Comparison of ENCODE assay signal across 13 cellular contexts in genomic region chr2:85760872-85761271, GRCh38. TPM values are rescaled to one million over a fixed set of nuclear protein-coding genes. Genes with fewer than 3 reads are reported as not detected.
DNase-seq lines count a peak whose midpoint lies in the region; ATAC-seq and TF ChIP-seq lines count a peak whose summit lies in the region.
"Had no signal": no experiment of that assay in that cellular context is flagged by ENCODE, and none has a peak within 500 bp of the region (broad histone marks: within the 10 kb centered on the region; RNA-seq: fewer than 3 reads in every experiment).

No MANE protein-coding gene starts in this region.

- no peak overlapping the region for H2AFZ ChIP-seq in mesenchymal stem cell (ENCODE audit: low read depth, low read length)

- H3K4me3 ChIP-seq in right cardiac atrium (ENCODE audit: low read length) (no peak overlapping the region), right atrium auricular region (peak overlapping the region in 1 of 2 donors; percentile 16), mesenchymal stem cell (ENCODE audit: insufficient read depth in 1 of 2, low read depth in 1 of 2, low read length in 2 of 2) (no peak overlapping the region), suprapubic skin (peak overlapping the region; percentile 59)

- WGBS in right cardiac atrium = 70% methylated on average over 8 of the region's 8 CpGs
- 77% methylated on average over 8 of the region's 8 CpGs for whole genome bisulfite sequencing in mesenchymal stem cell
- WGBS in suprapubic skin = 100% methylated on average over 4 of the region's 8 CpGs

- H3K9ac ChIP-seq in mesenchymal stem cell (ENCODE audit: low read length) = no peak overlapping the region

- TF ChIP-seq CTCF in right atrium auricular region (IDR thresholded peaks at IDR 0.05) (no peak), suprapubic skin (IDR thresholded peaks at IDR 0.05) (no peak)

- H3K14ac ChIP-seq in mesenchymal stem cell (ENCODE audit: low read length in 2 of 2) = no peak overlapping the region

- H4K91ac ChIP-seq in mesenchymal stem cell (ENCODE audit: low read length) = peak overlapping the region; percentile 85

- H2BK5ac ChIP-seq in mesenchymal stem cell (ENCODE audit: low read depth, low read length, poor library complexity, severe bottlenecking) = no peak overlapping the region

- peaks cover 1% of the 10 kb centered on the region for H3K79me1 ChIP-seq in mesenchymal stem cell (replicated peaks; ENCODE audit: low read length, poor library complexity, severe bottlenecking)

- no peak for ATAC-seq in right cardiac atrium
- ATAC-seq: HCT116 had no signal

- peak overlapping the region; percentile 16 to 34 for H3K18ac ChIP-seq in mesenchymal stem cell (ENCODE audit: low read depth in 1 of 2, low read length in 2 of 2)

- peak overlapping the region; percentile 15 for H4K8ac ChIP-seq in mesenchymal stem cell (ENCODE audit: low read length)

- POLR2A ChIA-PET in activated CD4-positive, alpha-beta memory T cell treated with anti-CD3 and anti-CD28 coated beads for 36 hours (lab: Charles Lee) = no interaction called here

- H3K27me3 Mint-ChIP-seq in activated CD4-positive, alpha-beta memory T cell treated with anti-CD3 and anti-CD28 coated beads for 36 hours = peaks cover 52% of the 10 kb centered on the region

- no peak overlapping the region for H3K4me2 ChIP-seq in mesenchymal stem cell (ENCODE audit: low read length, poor library complexity, severe bottlenecking)

- CTCF ChIA-PET in activated CD4-positive, alpha-beta memory T cell treated with anti-CD3 and anti-CD28 coated beads for 36 hours (lab: Charles Lee) = interaction anchor here (1.4 to 5.2 kb wide), 3 partner anchors 11 to 53 kb away, joined by 5 to 22 read pairs (median 11); no protein-coding TSS in a partner anchor

- H3K9me3 ChIP-seq in right cardiac atrium (ENCODE audit: control insufficient read depth, low read length) (no peaks in the 10 kb centered on the region), right atrium auricular region (no peaks in the 10 kb centered on the region), mesenchymal stem cell (ENCODE audit: control insufficient read depth, low read length) (no peaks in the 10 kb centered on the region), suprapubic skin (no peaks in the 10 kb centered on the region)
- H3K9me3 ChIP-seq: Caco-2 had no signal

- H3K23ac ChIP-seq in mesenchymal stem cell (ENCODE audit: low read length in 2 of 2) = no peak overlapping the region

- H3K27me3 ChIP-seq in right cardiac atrium (ENCODE audit: control insufficient read depth, insufficient read depth) (no peaks in the 10 kb centered on the region), right atrium auricular region (no peaks in the 10 kb centered on the region), mesenchymal stem cell (ENCODE audit: control insufficient read depth in 1 of 2, insufficient read depth in 1 of 2, low read length in 2 of 2) (peaks cover 6 to 15% of the 10 kb centered on the region in 2 experiments), suprapubic skin (peaks cover 17% of the 10 kb centered on the region)

- intact Hi-C loops in right cardiac atrium (cut with DNase I) = no loop called here
- intact Hi-C loops in activated CD4-positive, alpha-beta memory T cell treated with anti-CD3 and anti-CD28 coated beads for 36 hours (cut with micrococcal nuclease) = no loop called here

- H3K9me3 Mint-ChIP-seq in activated CD4-positive, alpha-beta memory T cell treated with anti-CD3 and anti-CD28 coated beads for 36 hours = no peaks in the 10 kb centered on the region
- H3K9me3 Mint-ChIP-seq: IgD-negative memory B cell had no signal

- peaks cover 54% of the 10 kb centered on the region for H3K4me1 ChIP-seq in right cardiac atrium (ENCODE audit: control insufficient read depth, insufficient read depth, low read length)
- peaks cover 0 to 92% of the 10 kb centered on the region in 2 donors for H3K4me1 ChIP-seq in right atrium auricular region
- peaks cover 34% of the 10 kb centered on the region for H3K4me1 ChIP-seq in mesenchymal stem cell (ENCODE audit: control insufficient read depth, insufficient read depth, low read depth, low read length)
- H3K4me1 ChIP-seq in suprapubic skin = peaks cover 30% of the 10 kb centered on the region
- H3K4me1 ChIP-seq: Caco-2 had no signal

- no peak overlapping the region for H3K27ac Mint-ChIP-seq in activated CD4-positive, alpha-beta memory T cell treated with anti-CD3 and anti-CD28 coated beads for 36 hours
- H3K27ac Mint-ChIP-seq: IgD-negative memory B cell had no signal

- no peak for TF ChIP-seq EP300 in suprapubic skin (IDR thresholded peaks at IDR 0.05)

- TF ChIP-seq POLR2A in suprapubic skin (IDR thresholded peaks at IDR 0.05) = no peak

- H2BK12ac ChIP-seq in mesenchymal stem cell (ENCODE audit: low read length in 2 of 2) = peak overlapping the region; percentile 83 to 85

- H3K36me3 Mint-ChIP-seq in activated CD4-positive, alpha-beta memory T cell treated with anti-CD3 and anti-CD28 coated beads for 36 hours = no peaks in the 10 kb centered on the region

- peak in 1 of 3 donors; percentile 54 for DNase-seq in right cardiac atrium
- DNase-seq in right atrium auricular region (ENCODE audit: low spot score) = no peak
- no peak for DNase-seq in mesenchymal stem cell
- DNase-seq in suprapubic skin (ENCODE audit: low spot score in 2 of 2) = no peak
- no peak for DNase-seq in effector CD4-positive, alpha-beta T cell
- DNase-seq in NCI-H1436 (lab: John Stamatoyannopoulos, UW) = no peak
- DNase-seq in activated CD4-positive, alpha-beta memory T cell treated with anti-CD3 and anti-CD28 coated beads for 36 hours = no peak
- no peak for DNase-seq in activated naive CD4-positive, alpha-beta T cell (lab: John Stamatoyannopoulos, UW)
- DNase-seq: Caco-2, NCI-H2029, NCI-H510A had no signal

- H2BK120ac ChIP-seq in mesenchymal stem cell (ENCODE audit: low read depth, low read length) = peak overlapping the region; percentile 59

- peak overlapping the region; percentile 25 for H3K27ac ChIP-seq in right cardiac atrium (ENCODE audit: low read length)
- H3K27ac ChIP-seq in right atrium auricular region = peak overlapping the region in 1 of 2 donors; percentile 10
- no peak overlapping the region for H3K27ac ChIP-seq in mesenchymal stem cell (ENCODE audit: low read length, poor library complexity, severe bottlenecking)
- no peak overlapping the region for H3K27ac ChIP-seq in suprapubic skin

- H3K4me1 Mint-ChIP-seq in activated CD4-positive, alpha-beta memory T cell treated with anti-CD3 and anti-CD28 coated beads for 36 hours (ENCODE audit: low read depth) = peaks cover 5% of the 10 kb centered on the region

- H2AK5ac ChIP-seq in mesenchymal stem cell (ENCODE audit: low read length, severe bottlenecking) = no peak overlapping the region

- H3K36me3 ChIP-seq in right atrium auricular region (peaks cover 55% of the 10 kb centered on the region), mesenchymal stem cell (ENCODE audit: control insufficient read depth in 1 of 2, insufficient read depth in 2 of 2, low read depth in 1 of 2, low read length in 2 of 2) (peaks cover 3 to 13% of the 10 kb centered on the region in 2 experiments), suprapubic skin (peaks cover 13% of the 10 kb centered on the region)

- H3K4ac ChIP-seq in mesenchymal stem cell (ENCODE audit: low read depth in 1 of 2, low read length in 2 of 2) = peak overlapping the region in 1 of 2 experiments; percentile 67

- H2BK15ac ChIP-seq in mesenchymal stem cell (ENCODE audit: low read depth, poor library complexity, severe bottlenecking) = no peak overlapping the region

- H3K4me3 Mint-ChIP-seq in activated CD4-positive, alpha-beta memory T cell treated with anti-CD3 and anti-CD28 coated beads for 36 hours = no peak overlapping the region
- H3K4me3 Mint-ChIP-seq: IgD-negative memory B cell had no signal

RNA-seq across cellular contexts. Expression of gene ATOH8, which starts 7.1 kb away (rescaled TPM):
- 10 to 100 TPM; 35.7 to 55.5 (median 45.7) TPM for total RNA-seq in right cardiac atrium
- polyA plus RNA-seq in right cardiac atrium = 57.8 TPM
- total RNA-seq in right atrium auricular region = 100 to 1,000 TPM in 1 of 2 donors, 10 to 100 TPM in 1; 35.1 to 116 TPM
- polyA plus RNA-seq in mesenchymal stem cell (2013, experiment 1 of 2) = 5.8 TPM
- polyA plus RNA-seq in mesenchymal stem cell (2013, experiment 2 of 2) = 6.0 TPM
- 10 to 100 TPM in 3 of 4 donors, 1 to 10 TPM in 1; 9.7 to 30.3 (median 27.3) TPM for total RNA-seq in suprapubic skin
- total RNA-seq in activated CD4-positive, alpha-beta memory T cell treated with anti-CD3 and anti-CD28 coated beads for 36 hours = not detected
- total RNA-seq: Caco-2 had no signal
- polyA plus RNA-seq: IgD-negative memory B cell had no signal

Comparison
In these comparisons a context has a peak if more than half of its experiments do, and no peak if none do; other contexts are left out.
1. RNA of gene ATOH8, which starts 7.1 kb away (total RNA-seq): 35.1 to 116 TPM in right atrium auricular region, 35.7 to 55.5 TPM in right cardiac atrium and 9.7 to 30.3 TPM in suprapubic skin; not detected in activated CD4-positive, alpha-beta memory T cell treated with anti-CD3 and anti-CD28 coated beads for 36 hours; every median in the first group is over 10 times any median in the second.